8 cellular contexts compared by ENCODE assay signal in the genomic region with DNA sequence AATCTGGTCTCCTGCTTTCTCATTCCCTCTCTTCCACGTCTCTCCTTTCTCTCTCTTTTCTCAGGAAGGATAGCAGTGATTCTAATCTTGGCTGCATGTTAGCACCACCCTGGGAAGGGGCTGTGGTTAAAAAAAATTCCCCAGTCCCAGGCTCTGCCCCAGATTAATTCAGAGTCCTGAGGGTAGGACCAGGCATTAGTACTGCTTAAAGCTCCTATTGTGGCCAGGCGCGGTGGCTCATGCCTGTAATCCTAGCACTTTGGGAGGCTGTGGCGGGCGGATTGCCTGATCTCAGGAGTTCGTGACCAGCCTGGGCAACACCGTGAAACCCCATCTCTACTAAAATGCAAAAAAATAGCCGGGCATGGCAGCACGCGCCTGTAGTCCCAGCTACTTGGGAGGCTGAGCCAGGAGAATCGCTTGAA. TPM values are rescaled to one million over a fixed set of nuclear protein-coding genes. Genes with fewer than 3 reads are reported as not detected.
DNase-seq lines count a peak whose midpoint lies in the region; ATAC-seq and TF ChIP-seq lines count a peak whose summit lies in the region.

No MANE protein-coding gene starts in this region.

- no peaks in the 10 kb centered on the region for H3F3A ChIP-seq in OCI-LY1 (ENCODE audit: insufficient read depth, low read length)

- H3K4me2 ChIP-seq in OCI-LY1 (ENCODE audit: low read length), result 0 out of 2 replicates have a peak overlapping the region, but pooled peaks have one; percentile 43

- no peaks in the 10 kb centered on the region for H3K9me2 ChIP-seq in OCI-LY1 (ENCODE audit: low read depth, low read length)

- no peaks in the 10 kb centered on the region for H3K9me3 ChIP-seq in CD4-positive, CD25-positive, alpha-beta regulatory T cell (ENCODE audit: control insufficient read depth in 2 of 2, low read length in 2 of 2)
- H3K9me3 ChIP-seq in OCI-LY1 (ENCODE audit: low read length), result no peaks in the 10 kb centered on the region

- intact Hi-C loops in dendritic cell treated with granulocyte-macrophage colony-stimulating factor and Interleukin-4, amounts not matched to agents 40 ng/mL and 50 ng/mL, for 4 days (cut with micrococcal nuclease), result no loop called here

- H3K4me3 ChIP-seq in CD4-positive, CD25-positive, alpha-beta regulatory T cell (ENCODE audit: low read depth, low read length), result peak overlapping the region; percentile 75
- H3K4me3 ChIP-seq in OCI-LY1 (ENCODE audit: low read depth, low read length, poor library complexity, severe bottlenecking), result no peak overlapping the region

- DNase-seq in CD4-positive, CD25-positive, alpha-beta regulatory T cell, result no peak
- DNase-seq in osteocyte (ENCODE audit: extremely low spot score, unreplicated experiment) (peak; percentile 57), iPS-NIHi11 (ENCODE audit: low spot score) (no peak), NCI-H69 (lab: John Stamatoyannopoulos, UW) (no peak)

- no peaks in the 10 kb centered on the region for H3K27me3 ChIP-seq in CD4-positive, CD25-positive, alpha-beta regulatory T cell (ENCODE audit: control insufficient read depth, insufficient read depth, low read length)
- peaks cover 5% of the 10 kb centered on the region; the same call in 1 of the 2 replicates for H3K27me3 ChIP-seq in OCI-LY1 (ENCODE audit: insufficient read depth, low read length)

- H3K9ac ChIP-seq in OCI-LY1 (ENCODE audit: low read length), result no peak overlapping the region

- H3K4me3 Mint-ChIP-seq in CD4-positive, CD25-positive, alpha-beta regulatory T cell, result peak overlapping the region; percentile 73 to 92 (median 84)
- no peak overlapping the region for H3K4me3 Mint-ChIP-seq in dendritic cell treated with granulocyte-macrophage colony-stimulating factor and Interleukin-4, amounts not matched to agents 40 ng/mL and 50 ng/mL, for 4 days
- H3K4me3 Mint-ChIP-seq in osteocyte (ENCODE audit: unreplicated experiment), result no peak overlapping the region

- H3K27ac ChIP-seq in CD4-positive, CD25-positive, alpha-beta regulatory T cell (ENCODE audit: insufficient read depth, low read length, poor library complexity, severe bottlenecking), result peak overlapping the region; percentile 97
- no peak overlapping the region for H3K27ac ChIP-seq in OCI-LY1 (ENCODE audit: low read depth, low read length, poor library complexity, severe bottlenecking)

- H3K79me2 ChIP-seq in OCI-LY1 (ENCODE audit: insufficient read depth, low read length), result no peaks in the 10 kb centered on the region

- H3K27me3 Mint-ChIP-seq in CD4-positive, CD25-positive, alpha-beta regulatory T cell, result no peaks in the 10 kb centered on the region
- peaks cover 51% of the 10 kb centered on the region for H3K27me3 Mint-ChIP-seq in dendritic cell treated with granulocyte-macrophage colony-stimulating factor and Interleukin-4, amounts not matched to agents 40 ng/mL and 50 ng/mL, for 4 days
- H3K27me3 Mint-ChIP-seq in osteocyte (ENCODE audit: unreplicated experiment), result no peaks in the 10 kb centered on the region

- H3K27ac Mint-ChIP-seq in CD4-positive, CD25-positive, alpha-beta regulatory T cell, result peak overlapping the region; percentile 98 to 100 (median 99)
- H3K27ac Mint-ChIP-seq in dendritic cell treated with granulocyte-macrophage colony-stimulating factor and Interleukin-4, amounts not matched to agents 40 ng/mL and 50 ng/mL, for 4 days, result peak overlapping the region; percentile 74
- peak overlapping the region; percentile 65 for H3K27ac Mint-ChIP-seq in osteocyte (ENCODE audit: unreplicated experiment)

- peaks cover 85% of the 10 kb centered on the region for H3K4me1 ChIP-seq in CD4-positive, CD25-positive, alpha-beta regulatory T cell (ENCODE audit: control insufficient read depth, insufficient read depth, low read length, poor library complexity, severe bottlenecking)
- peaks cover 12% of the 10 kb centered on the region for H3K4me1 ChIP-seq in OCI-LY1 (ENCODE audit: insufficient read depth, low read length, severe bottlenecking)

- no peak for ATAC-seq in CD4-positive, CD25-positive, alpha-beta regulatory T cell (ENCODE audit: low read depth in 2 of 2)
- ATAC-seq in HG03280 (IDR thresholded peaks at IDR 0.05; ENCODE audit: unreplicated experiment), result no peak
- no peak for ATAC-seq in HG03097 (IDR thresholded peaks at IDR 0.05; ENCODE audit: low FRiP score, unreplicated experiment)

- H3K36me3 Mint-ChIP-seq in CD4-positive, CD25-positive, alpha-beta regulatory T cell, result no peaks in the 10 kb centered on the region
- no peaks in the 10 kb centered on the region for H3K36me3 Mint-ChIP-seq in dendritic cell treated with granulocyte-macrophage colony-stimulating factor and Interleukin-4, amounts not matched to agents 40 ng/mL and 50 ng/mL, for 4 days (ENCODE audit: low read depth)
- no peaks in the 10 kb centered on the region for H3K36me3 Mint-ChIP-seq in osteocyte (ENCODE audit: unreplicated experiment)

- TF ChIP-seq CTCF in OCI-LY1 (IDR thresholded peaks at IDR 0.05; ENCODE audit: low read length), result no peak
- no peak for TF ChIP-seq CTCF in osteocyte (IDR thresholded peaks at IDR 0.05)

- H2AFZ ChIP-seq in OCI-LY1 (ENCODE audit: low read length), result no peak overlapping the region

- peaks cover 22 to 100% (median 64%) of the 10 kb centered on the region in 4 donors for H3K4me1 Mint-ChIP-seq in CD4-positive, CD25-positive, alpha-beta regulatory T cell
- H3K4me1 Mint-ChIP-seq in dendritic cell treated with granulocyte-macrophage colony-stimulating factor and Interleukin-4, amounts not matched to agents 40 ng/mL and 50 ng/mL, for 4 days (ENCODE audit: low read depth), result peaks cover 65% of the 10 kb centered on the region
- H3K4me1 Mint-ChIP-seq in osteocyte (ENCODE audit: unreplicated experiment), result peaks cover 65% of the 10 kb centered on the region

- no peaks in the 10 kb centered on the region for H4K20me1 ChIP-seq in OCI-LY1 (ENCODE audit: insufficient read depth, low read length)

- no peaks in the 10 kb centered on the region for H3K36me3 ChIP-seq in CD4-positive, CD25-positive, alpha-beta regulatory T cell (ENCODE audit: control insufficient read depth, insufficient read depth, low read length)
- no peaks in the 10 kb centered on the region for H3K36me3 ChIP-seq in OCI-LY1 (ENCODE audit: insufficient read depth, low read length)

- H3K9me3 Mint-ChIP-seq in CD4-positive, CD25-positive, alpha-beta regulatory T cell, result no peaks in the 10 kb centered on the region
- H3K9me3 Mint-ChIP-seq in dendritic cell treated with granulocyte-macrophage colony-stimulating factor and Interleukin-4, amounts not matched to agents 40 ng/mL and 50 ng/mL, for 4 days, result no peaks in the 10 kb centered on the region
- peaks cover 5% of the 10 kb centered on the region for H3K9me3 Mint-ChIP-seq in osteocyte (ENCODE audit: unreplicated experiment)

RNA-seq across cellular contexts. Expression of gene EML4, which starts 35.4 kb away (rescaled TPM):
- 293 TPM for total RNA-seq in CD4-positive, CD25-positive, alpha-beta regulatory T cell
- 10 to 100 TPM; 83.7 to 92.7 (median 89.7) TPM for polyA plus RNA-seq in CD4-positive, CD25-positive, alpha-beta regulatory T cell
- 35.2 and 41.1 TPM in 2 replicates for total RNA-seq in osteocyte

Comparison
In these comparisons a context has a peak if more than half of its experiments do, and no peak if none do; other contexts are left out.
1. H3K4me3 Mint-ChIP-seq: peak in CD4-positive, CD25-positive, alpha-beta regulatory T cell (4 of 4); none in dendritic cell treated with granulocyte-macrophage colony-stimulating factor and Interleukin-4, amounts not matched to agents 40 ng/mL and 50 ng/mL, for 4 days (single experiment) and osteocyte (single experiment).
2. Peak in every context shown above with its lines, with median percentiles within 50 percentile points of each other: H3K27ac Mint-ChIP-seq.